Comparison of ENCODE assay signal across 17 cellular contexts in the genomic region with DNA sequence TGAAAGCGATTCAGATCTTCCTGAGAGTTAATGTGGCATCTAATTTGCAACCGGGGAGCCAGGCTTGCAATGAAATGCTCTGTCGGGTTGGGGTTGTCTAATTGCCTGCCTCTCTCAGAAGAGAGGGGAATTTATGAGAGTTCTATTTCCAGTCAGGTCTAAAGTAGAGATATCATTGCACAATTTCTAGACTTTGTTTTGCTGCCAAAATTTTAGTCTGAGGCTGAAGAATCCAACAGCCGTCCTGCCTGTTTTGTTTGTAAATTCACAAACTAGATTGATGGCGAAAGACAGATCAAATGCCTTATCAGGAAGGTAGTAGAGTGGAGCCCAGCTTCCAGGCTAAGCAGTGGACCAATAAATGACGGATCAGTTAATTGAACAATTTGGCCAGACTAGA. TPM values are rescaled to one million over a fixed set of nuclear protein-coding genes. Genes with fewer than 3 reads are reported as not detected.
DNase-seq lines count a peak whose midpoint lies in the region; ATAC-seq and TF ChIP-seq lines count a peak whose summit lies in the region.
"Had no signal": no experiment of that assay in that cellular context is flagged by ENCODE, and none has a peak within 500 bp of the region (broad histone marks: within the 10 kb centered on the region; RNA-seq: fewer than 3 reads in every experiment).

No MANE protein-coding gene starts in this region.

- H3K9me3 Mint-ChIP-seq in type B pancreatic cell = no peaks in the 10 kb centered on the region
- H3K9me3 Mint-ChIP-seq: activated naive CD8-positive, alpha-beta T cell treated with anti-CD3 and anti-CD28 coated beads for 36 hours; central memory CD8-positive, alpha-beta T cell had no signal

- H3K79me2 ChIP-seq in mammary epithelial cell (ENCODE audit: insufficient read depth, low read length) = no peaks in the 10 kb centered on the region

- H3K27me3 ChIP-seq in mammary epithelial cell (ENCODE audit: insufficient read depth, low read length) = no peaks in the 10 kb centered on the region
- no peaks in the 10 kb centered on the region for H3K27me3 ChIP-seq in left lung
- H3K27me3 ChIP-seq in aorta (ENCODE audit: control insufficient read depth in 1 of 2, insufficient read depth in 2 of 2, low read length in 1 of 2) = no peaks in the 10 kb centered on the region
- H3K27me3 ChIP-seq in effector memory CD4-positive, alpha-beta T cell (replicated peaks; ENCODE audit: control insufficient read depth, insufficient read depth, low read length, poor library complexity, severe bottlenecking) = no peaks in the 10 kb centered on the region
- H3K27me3 ChIP-seq: SJCRH30, suprapubic skin had no signal

- H3K4me3 ChIP-seq in mammary epithelial cell (replicated peaks in 1 of 3; ENCODE audit: insufficient read depth in 1 of 3, low read depth in 2 of 3, low read length in 3 of 3) (no peak overlapping the region), left lung (no peak overlapping the region), aorta (ENCODE audit: low read length in 2 of 2) (no peak overlapping the region)
- H3K4me3 ChIP-seq in effector memory CD4-positive, alpha-beta T cell (ENCODE audit: insufficient read depth, low read depth, low read length, poor library complexity, severe bottlenecking) = no peak overlapping the region
- H3K4me3 ChIP-seq: suprapubic skin had no signal

- CTCF ChIA-PET in mammary epithelial cell (lab: Charles Lee; ENCODE audit: low non-redundant PET) = no interaction called here

- no peaks in the 10 kb centered on the region for H3K9me3 ChIP-seq in mammary epithelial cell (replicated peaks; ENCODE audit: insufficient read depth, low read length)
- H3K9me3 ChIP-seq in left lung = no peaks in the 10 kb centered on the region
- no peaks in the 10 kb centered on the region for H3K9me3 ChIP-seq in aorta (ENCODE audit: control insufficient read depth, low read length)
- H3K9me3 ChIP-seq in effector memory CD4-positive, alpha-beta T cell (ENCODE audit: control insufficient read depth, low read length) = no peaks in the 10 kb centered on the region
- H3K9me3 ChIP-seq: SJCRH30, suprapubic skin had no signal

- intact Hi-C loops in Right ventricle myocardium inferior (cut with DNase I) (no loop called here), cardiac septum (cut with DNase I) (loop anchor here (10.0 kb wide), 1 partner anchor 158 kb away; no protein-coding TSS in a partner anchor), mammary epithelial cell (cut with micrococcal nuclease) (no loop called here), left lung (cut with DNase I) (no loop called here), aorta (cut with DNase I) (no loop called here)

- peaks cover 33% of the 10 kb centered on the region for H3K4me1 Mint-ChIP-seq in type B pancreatic cell (ENCODE audit: unreplicated experiment)

- no peaks in the 10 kb centered on the region for H3K36me3 Mint-ChIP-seq in type B pancreatic cell

- dilution Hi-C loops in mammary epithelial cell (cut with HindIII; ENCODE audit: low sequenced_read_pairs) = no loop called here

- TF ChIP-seq CTCF in mammary epithelial cell (conservative IDR thresholded peaks at IDR 0.05 in 1 of 2, IDR thresholded peaks at IDR 0.05 in 1 of 2; ENCODE audit: extremely low read depth in 1 of 2, insufficient read depth in 1 of 2, low read depth in 1 of 2, low read length in 2 of 2) (no peak), left lung (IDR thresholded peaks at IDR 0.05) (no peak), type B pancreatic cell (conservative IDR thresholded peaks at IDR 0.05) (no peak)

- ATAC-seq in Right ventricle myocardium inferior = peak; percentile 45
- peak; percentile 69 for ATAC-seq in left lung
- ATAC-seq in aorta (ENCODE audit: low FRiP score) = no peak

- H3K9ac ChIP-seq in mammary epithelial cell (ENCODE audit: insufficient read depth, low read length) = no peak overlapping the region

- DNase-seq in Right ventricle myocardium inferior (ENCODE audit: missing footprints) (no peak), cardiac septum (ENCODE audit: low spot score) (no peak), mammary epithelial cell (no peak), left lung (no peak), type B pancreatic cell (ENCODE audit: extremely low spot score, unreplicated experiment) (no peak), aorta (no peak), HuH-7 (ENCODE audit: low spot score) (no peak)
- DNase-seq in effector memory CD4-positive, alpha-beta T cell = no peak
- DNase-seq: activated CD4-positive, alpha-beta T cell treated with anti-CD3 and anti-CD28 coated beads for 48 hours; activated naive CD8-positive, alpha-beta T cell treated with anti-CD3 and anti-CD28 coated beads for 36 hours; COR-L47; left colon; right cardiac atrium; SJCRH30 had no signal

- in situ Hi-C loops in mammary epithelial cell (cut with MboI; ENCODE audit: low sequenced_read_pairs in 2 of 2) = no loop called here

- peak overlapping the region; percentile 69 for H3K4me3 Mint-ChIP-seq in type B pancreatic cell
- H3K4me3 Mint-ChIP-seq: activated naive CD8-positive, alpha-beta T cell treated with anti-CD3 and anti-CD28 coated beads for 36 hours; central memory CD8-positive, alpha-beta T cell had no signal

- peak overlapping the region; percentile 36 for H2AFZ ChIP-seq in mammary epithelial cell (ENCODE audit: low read depth, low read length)

- BruUV-seq in mammary epithelial cell (replicated peaks; lab: Mats Ljungman, UMichigan) = no TSS peak

- H3K27ac ChIP-seq in mammary epithelial cell (ENCODE audit: insufficient read depth, low read depth, low read length) (no peak overlapping the region), left lung (no peak overlapping the region), aorta (ENCODE audit: low read depth in 1 of 2, low read length in 2 of 2) (no peak overlapping the region)
- no peak overlapping the region for H3K27ac ChIP-seq in effector memory CD4-positive, alpha-beta T cell (ENCODE audit: insufficient read depth, low read length, poor library complexity, severe bottlenecking)
- H3K27ac ChIP-seq: SJCRH30, suprapubic skin had no signal

- H3K4me1 ChIP-seq in mammary epithelial cell (ENCODE audit: insufficient read depth, low read length) = no peaks in the 10 kb centered on the region
- H3K4me1 ChIP-seq in left lung = no peaks in the 10 kb centered on the region
- no peaks in the 10 kb centered on the region for H3K4me1 ChIP-seq in aorta (ENCODE audit: control insufficient read depth in 1 of 2, insufficient read depth in 2 of 2, low read length in 2 of 2)
- H3K4me1 ChIP-seq in effector memory CD4-positive, alpha-beta T cell (ENCODE audit: control insufficient read depth, insufficient read depth, low read length, poor library complexity, severe bottlenecking) = no peaks in the 10 kb centered on the region

- H3K36me3 ChIP-seq in mammary epithelial cell (ENCODE audit: insufficient read depth, low read length) (no peaks in the 10 kb centered on the region), left lung (no peaks in the 10 kb centered on the region), aorta (ENCODE audit: control insufficient read depth in 1 of 2, insufficient read depth in 2 of 2, low read length in 1 of 2) (no peaks in the 10 kb centered on the region)
- H3K36me3 ChIP-seq in effector memory CD4-positive, alpha-beta T cell (ENCODE audit: control insufficient read depth, insufficient read depth, low read length) = no peaks in the 10 kb centered on the region
- H3K36me3 ChIP-seq: SJCRH30, suprapubic skin had no signal

- H3K27me3 Mint-ChIP-seq in type B pancreatic cell = no peaks in the 10 kb centered on the region
- H3K27me3 Mint-ChIP-seq: activated naive CD8-positive, alpha-beta T cell treated with anti-CD3 and anti-CD28 coated beads for 36 hours; central memory CD8-positive, alpha-beta T cell had no signal

- peak overlapping the region; percentile 62 for H3K27ac Mint-ChIP-seq in type B pancreatic cell
- H3K27ac Mint-ChIP-seq: activated naive CD8-positive, alpha-beta T cell treated with anti-CD3 and anti-CD28 coated beads for 36 hours had no signal

- no peaks in the 10 kb centered on the region for H4K20me1 ChIP-seq in mammary epithelial cell (ENCODE audit: insufficient read depth, low read length)

- no peak overlapping the region for H3K4me2 ChIP-seq in mammary epithelial cell (ENCODE audit: insufficient read depth, low read depth, low read length)

- 73% methylated on average over 6 of the region's 6 CpGs for WGBS in mammary epithelial cell (ENCODE audit: low coverage, missing lambda C conversion rate)
- 59 to 60% methylated on average over 6 of the region's 6 CpGs for WGBS in aorta, 2 donors

RNA-seq across cellular contexts. Expression of gene LIPC, which starts 0.6 kb away (rescaled TPM):
- total RNA-seq in Right ventricle myocardium inferior (0.70 TPM), cardiac septum (0.62 TPM), mammary epithelial cell (not detected), left lung (under 1 TPM; 0.58 to 0.76 TPM), type B pancreatic cell (ENCODE audit: low replicate concordance) (10.9 and 33.1 TPM in 2 replicates), aorta (under 1 TPM; 0.52 to 0.93 TPM)
- polyA plus RNA-seq in mammary epithelial cell (not detected), aorta (under 1 TPM in 1 of 2 donors, not detected in 1; 0.38 TPM)
- not detected for polyA minus RNA-seq in mammary epithelial cell
- polyA plus RNA-seq: neural cell had no signal
